ENCODE assay signal across 8 cellular contexts in the genomic region with DNA sequence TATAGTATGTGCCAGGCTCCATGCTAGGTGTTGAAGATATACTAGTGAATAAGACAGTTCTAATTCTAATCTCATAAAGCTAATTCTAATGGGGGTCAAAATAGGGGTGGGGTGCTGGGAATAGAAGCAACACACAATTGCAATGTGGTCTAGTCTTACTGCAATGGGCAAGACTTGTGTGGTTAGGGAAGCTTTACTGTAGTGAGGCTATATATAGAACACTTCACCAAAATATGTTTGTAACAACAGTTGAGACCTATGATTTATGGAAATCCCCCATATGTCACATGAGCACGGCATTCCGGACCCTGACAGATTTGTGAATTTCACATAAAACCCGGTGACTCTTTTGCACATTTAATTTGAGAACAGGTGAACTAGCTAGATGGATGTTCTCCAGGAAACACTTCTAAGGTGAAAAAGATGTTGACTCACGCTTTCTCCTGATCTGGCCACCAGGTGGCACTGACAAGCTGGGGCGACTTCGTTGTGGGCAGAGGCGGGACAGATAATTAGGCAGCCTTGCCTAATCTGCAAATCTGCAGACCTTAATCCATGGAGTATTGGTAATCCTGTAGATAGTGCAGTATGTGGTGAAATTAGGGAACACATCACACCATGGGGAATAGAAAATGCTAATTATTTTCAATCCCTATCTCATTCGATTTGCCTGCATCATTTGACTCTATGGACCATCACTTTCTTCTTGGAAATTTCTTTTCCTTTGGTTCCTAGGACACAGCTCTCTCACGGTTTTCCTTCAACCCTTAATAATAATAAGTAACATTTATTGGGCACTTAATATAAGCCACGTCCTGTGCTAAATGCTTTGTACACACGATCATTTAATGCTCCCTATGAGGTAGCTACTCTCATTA.
DNase-seq lines count a peak whose midpoint lies in the region; ATAC-seq and TF ChIP-seq lines count a peak whose summit lies in the region.

No MANE protein-coding gene starts in this region.

- H3K9me3 Mint-ChIP-seq in nephron = no peaks in the 10 kb centered on the region

- no peak for TF ChIP-seq POLR2A in erythroblast (IDR thresholded peaks at IDR 0.05; ENCODE audit: low read length)

- ATAC-seq in HG03439 (IDR thresholded peaks at IDR 0.05; ENCODE audit: unreplicated experiment) (peak; percentile 49), GM21825 (IDR thresholded peaks at IDR 0.05; ENCODE audit: unreplicated experiment) (no peak)
- ATAC-seq in stimulated activated naive CD8-positive, alpha-beta T cell treated with anti-CD3 and anti-CD28 coated beads, Interleukin-15, Interleukin-2, amounts not matched to agents 100 U/mL and 50 U/mL, for 24 hours = no peak

- DNase-seq in GM03348 (ENCODE audit: low spot score) (peak; percentile 77), NOMO-1 treated with DMSO at 0.1 percent for 48 hours (lab: John Stamatoyannopoulos, UW; ENCODE audit: unreplicated experiment) (peak; percentile 71), erythroblast (lab: John Stamatoyannopoulos, UW) (peak; percentile 76 to 84)
- peak; percentile 19 for DNase-seq in activated CD8-positive, alpha-beta memory T cell treated with anti-CD3 and anti-CD28 coated beads, Interleukin-2, amount 50 U/mL, for 1 hour (ENCODE audit: extremely low read depth)
- peak; percentile 80 for DNase-seq in stimulated activated naive CD8-positive, alpha-beta T cell treated with anti-CD3 and anti-CD28 coated beads, Interleukin-15, Interleukin-2, amounts not matched to agents 100 U/mL and 50 U/mL, for 24 hours

- no peak overlapping the region for H3K27ac Mint-ChIP-seq in nephron

- no peaks in the 10 kb centered on the region for H3K36me3 Mint-ChIP-seq in nephron (ENCODE audit: low read depth)

- H3K4me1 Mint-ChIP-seq in nephron = no peaks in the 10 kb centered on the region

- peaks cover 48% of the 10 kb centered on the region for H3K27me3 Mint-ChIP-seq in nephron (ENCODE audit: low read depth)

- peak; percentile 80 to 84 (median 81) for TF ChIP-seq CTCF in nephron (IDR thresholded peaks at IDR 0.05; ENCODE audit: unreplicated experiment in 3 of 3)

- H3K4me3 Mint-ChIP-seq in nephron = no peak overlapping the region

Comparison
In these comparisons a context has a peak if more than half of its experiments do, and no peak if none do; other contexts are left out.
1. DNase-seq: peak in every context shown above with its lines; median percentile 80 in erythroblast; 80 in stimulated activated naive CD8-positive, alpha-beta T cell treated with anti-CD3 and anti-CD28 coated beads, Interleukin-15, Interleukin-2, amounts not matched to agents 100 U/mL and 50 U/mL, for 24 hours; 77 in GM03348; 71 in NOMO-1 treated with DMSO at 0.1 percent for 48 hours; 19 in activated CD8-positive, alpha-beta memory T cell treated with anti-CD3 and anti-CD28 coated beads, Interleukin-2, amount 50 U/mL, for 1 hour.